Comparison of ENCODE assay signal across 24 cellular contexts in the genomic region with DNA sequence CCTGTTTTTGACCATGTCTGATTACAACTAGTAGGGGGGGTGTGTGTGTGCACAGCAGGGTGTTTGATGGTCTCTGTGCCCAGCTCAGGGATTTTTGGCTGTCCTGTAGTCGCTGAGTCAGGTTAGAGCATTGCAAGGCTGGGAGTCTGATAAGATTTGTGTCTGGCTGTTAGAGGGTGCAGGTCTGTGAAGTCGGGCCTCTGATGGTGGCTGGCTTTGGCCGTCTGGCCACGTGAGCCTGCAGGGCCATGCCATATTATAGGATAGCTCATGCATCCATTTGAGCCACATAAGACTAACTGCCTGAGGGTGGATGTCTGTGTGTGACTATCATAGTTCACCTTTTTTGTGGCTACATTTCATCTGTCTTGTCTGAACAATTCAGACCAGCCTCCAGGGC.
"Had no signal": no experiment of that assay in that cellular context is flagged by ENCODE, and none has a peak within 500 bp of the region (broad histone marks: within the 10 kb centered on the region; RNA-seq: fewer than 3 reads in every experiment).

No MANE protein-coding gene starts in this region.

- H2AFZ ChIP-seq: parathyroid adenoma had no signal

- H3K4me1 ChIP-seq: lower lobe of right lung, parathyroid adenoma, right lobe of liver, upper lobe of right lung, uterus had no signal

- H3K27me3 ChIP-seq: heart right ventricle, neutrophil, right lobe of liver, tibial nerve, upper lobe of right lung, uterus had no signal

- DNase-seq: cerebellar nuclear complex; cortex of kidney; effector memory CD8-positive, alpha-beta T cell; foreskin melanocyte; glutamatergic neuron; heart right ventricle; hippocampal formation; left ventricle myocardium superior; lower lobe of right lung; natural killer cell; right lobe of liver; small intestine; stimulated activated CD4-positive, alpha-beta T cell treated with anti-CD3 and anti-CD28 coated beads, Interleukin-12 subunit alpha, Interleukin-12 subunit beta, amount 100 ng/mL, for 4 hours; stimulated activated CD4-positive, alpha-beta T cell treated with anti-CD3 and anti-CD28 coated beads, Interleukin-1b, Interleukin-23, amount 100 ng/mL, for 48 hours; stimulated activated CD4-positive, alpha-beta T cell treated with anti-CD3 and anti-CD28 coated beads, Interleukin-4, amount 100 ng/mL, for 1 hour; stimulated activated CD8-positive, alpha-beta memory T cell treated with anti-CD3 and anti-CD28 coated beads, Interleukin-4, amount 100 ng/mL, for 48 hours; stimulated activated naive CD4-positive, alpha-beta T cell treated with Interleukin-2 at 50 U/mL for 16 hours; upper lobe of right lung; uterus had no signal

- H3K9me3 ChIP-seq: esophagus muscularis mucosa, heart right ventricle, lower lobe of right lung, neutrophil, right lobe of liver, thoracic aorta, tibial nerve, upper lobe of right lung, uterus had no signal

- H3K27ac ChIP-seq: esophagus muscularis mucosa, lower lobe of right lung, neutrophil, parathyroid adenoma, right lobe of liver, thoracic aorta, tibial nerve, upper lobe of right lung, uterus had no signal

- H3K36me3 ChIP-seq: neutrophil, right lobe of liver, upper lobe of right lung, uterus had no signal

- H3K79me2 ChIP-seq: parathyroid adenoma had no signal

- H3K4me3 ChIP-seq: esophagus muscularis mucosa, heart right ventricle, lower lobe of right lung, right lobe of liver, thoracic aorta, tibial nerve, upper lobe of right lung, uterus had no signal

- H3K9ac ChIP-seq: parathyroid adenoma had no signal

- ATAC-seq: effector memory CD8-positive, alpha-beta T cell; left ventricle myocardium superior; lower lobe of right lung; natural killer cell; right lobe of liver; upper lobe of right lung had no signal
